ENCODE assay signal across 4 cellular contexts in the genomic region with DNA sequence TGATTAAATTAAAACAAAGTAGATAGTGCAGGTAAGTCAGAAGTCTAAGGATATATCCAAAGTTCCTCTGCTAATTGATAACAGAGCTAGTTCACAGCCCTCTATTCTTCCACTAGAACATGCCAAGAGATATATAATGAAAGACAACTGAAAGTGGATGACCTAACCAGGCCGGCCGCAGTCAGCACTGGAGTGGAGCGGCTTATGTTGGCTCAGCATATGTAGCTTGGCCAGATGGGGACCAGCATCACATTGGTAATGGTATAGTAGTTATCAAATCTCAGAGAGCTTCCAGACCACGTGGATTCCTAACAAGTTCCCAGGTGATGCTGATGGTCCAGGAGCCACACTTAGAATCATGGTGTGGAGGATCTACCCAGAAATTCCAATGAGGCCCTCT. TPM values are rescaled to one million over a fixed set of nuclear protein-coding genes. Genes with fewer than 3 reads are reported as not detected.
"Had no signal": no experiment of that assay in that cellular context is flagged by ENCODE, and none has a peak within 500 bp of the region (broad histone marks: within the 10 kb centered on the region; RNA-seq: fewer than 3 reads in every experiment).

No MANE protein-coding gene starts in this region.

RNA-seq across cellular contexts. Expression of a gene that starts 38.0 kb away (rescaled TPM):
- total RNA-seq: GM23248, H1, H7, H9 had no signal
